Comparison of ENCODE assay signal across 14 cellular contexts in the genomic region with DNA sequence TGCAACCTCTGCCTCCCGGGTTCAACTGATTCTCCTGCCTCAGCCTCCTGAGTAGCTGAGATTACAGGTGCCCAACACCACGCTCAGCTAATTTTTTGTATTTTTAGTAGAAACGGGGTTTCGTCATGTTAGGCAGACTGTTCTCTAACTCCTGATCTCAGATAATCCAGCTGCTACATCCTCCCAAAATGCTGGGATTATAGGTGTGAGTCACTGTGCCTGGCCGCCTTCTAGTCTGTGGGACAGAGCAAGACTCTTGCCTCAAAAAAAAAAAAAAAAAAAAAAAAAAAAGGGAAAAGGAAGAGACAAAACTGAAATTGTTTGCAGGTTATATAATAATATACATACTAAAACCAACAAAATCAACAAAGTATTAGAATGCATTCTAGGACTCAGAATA.
DNase-seq lines count a peak whose midpoint lies in the region; TF ChIP-seq lines count a peak whose summit lies in the region.
"Had no signal": no experiment of that assay in that cellular context is flagged by ENCODE, and none has a peak within 500 bp of the region (broad histone marks: within the 10 kb centered on the region; RNA-seq: fewer than 3 reads in every experiment).

No MANE protein-coding gene starts in this region.

- H3K4me1 ChIP-seq in GM23248 (ENCODE audit: insufficient read depth), result peaks cover 12% of the 10 kb centered on the region
- H3K4me1 ChIP-seq: Caco-2 had no signal

- no peaks in the 10 kb centered on the region for H3K9me3 ChIP-seq in GM23248 (ENCODE audit: low read depth)
- H3K9me3 ChIP-seq: Caco-2 had no signal

- H3K9ac ChIP-seq in GM23248, result peak overlapping the region; percentile 49

- no peak overlapping the region for H3K4me3 Mint-ChIP-seq in activated T-helper 2 cell treated with anti-CD3 and anti-CD28 coated beads, Interferon-gamma antibody, Interleukin-2, Interleukin-4, amounts not matched to agents 10 μg/mL and 5 μg/mL and 100 μg/mL, durations not matched to agents 14 hours and 24 hours and 36 hours (ENCODE audit: low read depth)

- H3K27ac Mint-ChIP-seq in activated T-helper 2 cell treated with anti-CD3 and anti-CD28 coated beads, Interferon-gamma antibody, Interleukin-2, Interleukin-4, amounts not matched to agents 10 μg/mL and 5 μg/mL and 100 μg/mL, durations not matched to agents 14 hours and 24 hours and 36 hours, result no peak overlapping the region

- H3K9me3 Mint-ChIP-seq in activated T-helper 2 cell treated with anti-CD3 and anti-CD28 coated beads, Interferon-gamma antibody, Interleukin-2, Interleukin-4, amounts not matched to agents 10 μg/mL and 5 μg/mL and 100 μg/mL, durations not matched to agents 14 hours and 24 hours and 36 hours, result peaks cover 26% of the 10 kb centered on the region

- DNase-seq in GM23248 (peak; percentile 83), amniotic epithelial cell (ENCODE audit: low read depth) (peak; percentile 57), fibroblast of villous mesenchyme (ENCODE audit: low read depth) (peak; percentile 60), 8988T (no peak), SW 1271 (lab: John Stamatoyannopoulos, UW) (no peak), amygdala (lab: John Stamatoyannopoulos, UW) (no peak)
- DNase-seq in activated T-helper 2 cell treated with anti-CD3 and anti-CD28 coated beads, Interferon-gamma antibody, Interleukin-2, Interleukin-4, amounts not matched to agents 10 μg/mL and 5 μg/mL and 100 μg/mL, durations not matched to agents 14 hours and 24 hours and 36 hours (ENCODE audit: low spot score), result no peak
- DNase-seq: Caco-2, GDM1, NCI-H146, NCI-H2081 treated with DMSO at 0.1 percent for 48 hours, NCI-H524, SHP77 had no signal

- H3K36me3 Mint-ChIP-seq in activated T-helper 2 cell treated with anti-CD3 and anti-CD28 coated beads, Interferon-gamma antibody, Interleukin-2, Interleukin-4, amounts not matched to agents 10 μg/mL and 5 μg/mL and 100 μg/mL, durations not matched to agents 14 hours and 24 hours and 36 hours (ENCODE audit: low read depth), result peaks cover 68% of the 10 kb centered on the region

- H3K27me3 Mint-ChIP-seq in activated T-helper 2 cell treated with anti-CD3 and anti-CD28 coated beads, Interferon-gamma antibody, Interleukin-2, Interleukin-4, amounts not matched to agents 10 μg/mL and 5 μg/mL and 100 μg/mL, durations not matched to agents 14 hours and 24 hours and 36 hours (ENCODE audit: low read depth), result no peaks in the 10 kb centered on the region

- no peaks in the 10 kb centered on the region for H3K9me2 ChIP-seq in GM23248 (ENCODE audit: insufficient read depth)

- H3K36me3 ChIP-seq in GM23248 (ENCODE audit: low read depth), result no peaks in the 10 kb centered on the region

- H3K4me3 ChIP-seq in GM23248 (no peak overlapping the region), fibroblast of villous mesenchyme (ENCODE audit: low read depth, low read length) (no peak overlapping the region)

- intact Hi-C loops in activated T-helper 2 cell treated with anti-CD3 and anti-CD28 coated beads, Interferon-gamma antibody, Interleukin-2, Interleukin-4, amounts not matched to agents 10 μg/mL and 5 μg/mL and 100 μg/mL, durations not matched to agents 14 hours and 24 hours and 36 hours (cut with micrococcal nuclease), result no loop called here

- H3K79me2 ChIP-seq in GM23248 (ENCODE audit: insufficient read depth), result peaks cover 36% of the 10 kb centered on the region

- H3K27ac ChIP-seq in GM23248, result peak overlapping the region; percentile 84
- H3K27ac ChIP-seq: C4-2B had no signal

- H3K4me1 Mint-ChIP-seq in activated T-helper 2 cell treated with anti-CD3 and anti-CD28 coated beads, Interferon-gamma antibody, Interleukin-2, Interleukin-4, amounts not matched to agents 10 μg/mL and 5 μg/mL and 100 μg/mL, durations not matched to agents 14 hours and 24 hours and 36 hours (ENCODE audit: low read depth), result no peaks in the 10 kb centered on the region

- WGBS in GM23248 (ENCODE audit: low coverage in 1 of 2, low lambda C conversion rate in 2 of 2, missing lambda C conversion rate in 2 of 2), 2 experiments, result 21 to 37% methylated on average over 5 of the region's 5 CpGs

- H3F3A ChIP-seq in GM23248 (ENCODE audit: insufficient read depth), result peaks cover 29% of the 10 kb centered on the region

- H3K27me3 ChIP-seq in GM23248 (replicated peaks; ENCODE audit: insufficient read depth), result no peaks in the 10 kb centered on the region

- in situ Hi-C loops in GM23248 (cut with MboI), result no loop called here

- H2AFZ ChIP-seq in GM23248, result no peak overlapping the region

- no peak for TF ChIP-seq CTCF in fibroblast of villous mesenchyme (IDR thresholded peaks at IDR 0.05; ENCODE audit: insufficient read depth, low read depth, low read length)

- H4K20me1 ChIP-seq in GM23248 (ENCODE audit: insufficient read depth), result no peaks in the 10 kb centered on the region

- peak overlapping the region; percentile 32 for H3K4me2 ChIP-seq in GM23248 (ENCODE audit: unreplicated experiment)

Comparison
In these comparisons a context has a peak if more than half of its experiments do, and no peak if none do; other contexts are left out.
1. DNase-seq: peak in GM23248 (single experiment), amniotic epithelial cell (single experiment) and fibroblast of villous mesenchyme (single experiment); none in 8988T (single experiment), activated T-helper 2 cell treated with anti-CD3 and anti-CD28 coated beads, Interferon-gamma antibody, Interleukin-2, Interleukin-4, amounts not matched to agents 10 μg/mL and 5 μg/mL and 100 μg/mL, durations not matched to agents 14 hours and 24 hours and 36 hours (single experiment), SW 1271 (0 of 2) and amygdala (0 of 56).